1 cellular context compared by ENCODE assay signal in genomic region chr11:113802621-113803020, GRCh38.
TF ChIP-seq lines count a peak whose summit lies in the region.

No MANE protein-coding gene starts in this region.

TF ChIP-seq in GM23338, 12 proteins besides CTCF, POLR2A, EP300 and RAD21 (continued from another document):
- no peak for TF ChIP-seq ZNF462 (CRISPR knock-in tag; IDR thresholded peaks at IDR 0.05)
TF ChIP-seq in GM23338: peak in this region for 1.
